2 cellular contexts compared by ENCODE assay signal in genomic region chr11:12807621-12808020, GRCh38.
TF ChIP-seq lines count a peak whose summit lies in the region.

No MANE protein-coding gene starts in this region.

TF ChIP-seq in SK-N-SH, 30 proteins besides CTCF, POLR2A, EP300 and RAD21 (continued from another document):
- TF ChIP-seq REST (IDR thresholded peaks at IDR 0.05; ENCODE audit: low read depth, low read length) (no peak), SIN3A (IDR thresholded peaks at IDR 0.05; ENCODE audit: borderline replicate concordance, low read depth, low read length) (no peak), GABPA (IDR thresholded peaks at IDR 0.05; ENCODE audit: low read depth) (no peak), RCOR1 (IDR thresholded peaks at IDR 0.05; ENCODE audit: low read length) (no peak), USF2 (IDR thresholded peaks at IDR 0.05; ENCODE audit: borderline replicate concordance, low read depth, low read length) (no peak), FOXM1 (IDR thresholded peaks at IDR 0.05; ENCODE audit: low read depth) (no peak), MAX (IDR thresholded peaks at IDR 0.05; ENCODE audit: low read depth) (no peak), CHD2 (IDR thresholded peaks at IDR 0.05; ENCODE audit: low read length, partially characterized antibody) (no peak), FOSL2 (IDR thresholded peaks at IDR 0.05; ENCODE audit: borderline replicate concordance, low read depth) (no peak), MXI1 (IDR thresholded peaks at IDR 0.05; ENCODE audit: low read depth, low read length) (no peak), GATA2 (CRISPR knock-in tag; IDR thresholded peaks at IDR 0.05) (no peak), NFIC (IDR thresholded peaks at IDR 0.05; ENCODE audit: borderline replicate concordance) (no peak), EZH2phosphoT487 (IDR thresholded peaks at IDR 0.05; ENCODE audit: borderline replicate concordance, low read depth) (no peak)
- TF ChIP-seq, protein P1, sequence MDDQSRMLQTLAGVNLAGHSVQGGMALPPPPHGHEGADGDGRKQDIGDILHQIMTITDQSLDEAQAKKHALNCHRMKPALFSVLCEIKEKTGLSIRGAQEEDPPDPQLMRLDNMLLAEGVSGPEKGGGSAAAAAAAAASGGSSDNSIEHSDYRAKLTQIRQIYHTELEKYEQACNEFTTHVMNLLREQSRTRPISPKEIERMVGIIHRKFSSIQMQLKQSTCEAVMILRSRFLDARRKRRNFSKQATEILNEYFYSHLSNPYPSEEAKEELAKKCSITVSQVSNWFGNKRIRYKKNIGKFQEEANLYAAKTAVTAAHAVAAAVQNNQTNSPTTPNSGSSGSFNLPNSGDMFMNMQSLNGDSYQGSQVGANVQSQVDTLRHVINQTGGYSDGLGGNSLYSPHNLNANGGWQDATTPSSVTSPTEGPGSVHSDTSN (IDR thresholded peaks at IDR 0.05), result no peak
- TF ChIP-seq, protein P2, sequence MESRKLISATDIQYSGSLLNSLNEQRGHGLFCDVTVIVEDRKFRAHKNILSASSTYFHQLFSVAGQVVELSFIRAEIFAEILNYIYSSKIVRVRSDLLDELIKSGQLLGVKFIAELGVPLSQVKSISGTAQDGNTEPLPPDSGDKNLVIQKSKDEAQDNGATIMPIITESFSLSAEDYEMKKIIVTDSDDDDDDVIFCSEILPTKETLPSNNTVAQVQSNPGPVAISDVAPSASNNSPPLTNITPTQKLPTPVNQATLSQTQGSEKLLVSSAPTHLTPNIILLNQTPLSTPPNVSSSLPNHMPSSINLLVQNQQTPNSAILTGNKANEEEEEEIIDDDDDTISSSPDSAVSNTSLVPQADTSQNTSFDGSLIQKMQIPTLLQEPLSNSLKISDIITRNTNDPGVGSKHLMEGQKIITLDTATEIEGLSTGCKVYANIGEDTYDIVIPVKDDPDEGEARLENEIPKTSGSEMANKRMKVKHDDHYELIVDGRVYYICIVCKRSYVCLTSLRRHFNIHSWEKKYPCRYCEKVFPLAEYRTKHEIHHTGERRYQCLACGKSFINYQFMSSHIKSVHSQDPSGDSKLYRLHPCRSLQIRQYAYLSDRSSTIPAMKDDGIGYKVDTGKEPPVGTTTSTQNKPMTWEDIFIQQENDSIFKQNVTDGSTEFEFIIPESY (IDR thresholded peaks at IDR 0.05; ENCODE audit: borderline replicate concordance, low read depth), result no peak
- TF ChIP-seq, protein P3, sequence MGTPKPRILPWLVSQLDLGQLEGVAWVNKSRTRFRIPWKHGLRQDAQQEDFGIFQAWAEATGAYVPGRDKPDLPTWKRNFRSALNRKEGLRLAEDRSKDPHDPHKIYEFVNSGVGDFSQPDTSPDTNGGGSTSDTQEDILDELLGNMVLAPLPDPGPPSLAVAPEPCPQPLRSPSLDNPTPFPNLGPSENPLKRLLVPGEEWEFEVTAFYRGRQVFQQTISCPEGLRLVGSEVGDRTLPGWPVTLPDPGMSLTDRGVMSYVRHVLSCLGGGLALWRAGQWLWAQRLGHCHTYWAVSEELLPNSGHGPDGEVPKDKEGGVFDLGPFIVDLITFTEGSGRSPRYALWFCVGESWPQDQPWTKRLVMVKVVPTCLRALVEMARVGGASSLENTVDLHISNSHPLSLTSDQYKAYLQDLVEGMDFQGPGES (IDR thresholded peaks at IDR 0.05; ENCODE audit: low read depth, low read length), result no peak

TF ChIP-seq in SK-N-SH treated with all-trans-retinoic acid at 6 μM for 48 hours, 23 proteins besides CTCF, POLR2A, EP300 and RAD21 (continued from another document):
- TF ChIP-seq TSHZ2 (CRISPR knock-in tag; IDR thresholded peaks at IDR 0.05), result no peak
- TF ChIP-seq TOX (CRISPR knock-in tag; IDR thresholded peaks at IDR 0.05; ENCODE audit: borderline replicate concordance), result no peak
- TF ChIP-seq PATZ1 (CRISPR knock-in tag; IDR thresholded peaks at IDR 0.05; ENCODE audit: borderline replicate concordance), result no peak
